Comparison of ENCODE assay signal across 11 cellular contexts in the genomic region with DNA sequence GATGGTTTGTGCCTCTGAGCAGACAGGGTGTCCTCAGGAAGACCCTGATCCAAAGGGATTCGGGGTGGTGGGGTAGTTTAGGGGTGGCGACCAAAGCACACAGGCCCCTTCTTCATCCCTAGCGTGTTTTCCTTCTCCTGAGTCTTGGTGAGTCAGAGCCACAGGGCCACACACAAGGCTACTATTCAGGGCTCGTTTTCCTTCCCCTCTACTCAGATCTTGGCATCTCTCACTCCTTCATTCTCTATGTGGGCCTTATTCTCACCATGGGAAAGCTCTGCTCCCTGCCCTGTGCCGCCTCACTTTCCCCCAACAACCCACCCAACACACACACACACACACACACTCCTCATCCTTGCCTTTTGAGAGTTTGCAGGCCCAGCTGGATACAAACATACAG. TPM values are rescaled to one million over a fixed set of nuclear protein-coding genes. Genes with fewer than 3 reads are reported as not detected.
A peak's percentile ranks its signal among the peaks of the same experiment; 100 is the strongest.
DNase-seq lines count a peak whose midpoint lies in the region; ATAC-seq, FAIRE-seq and TF ChIP-seq lines count a peak whose summit lies in the region.
"Had no signal": no experiment of that assay in that cellular context is flagged by ENCODE, and none has a peak within 500 bp of the region (broad histone marks: within the 10 kb centered on the region; RNA-seq: fewer than 3 reads in every experiment).

No MANE protein-coding gene starts in this region.

- intact Hi-C loops in heart left ventricle (cut with DNase I) = loop anchor here in 2 of 10 donors (10.0 kb wide), 1 partner anchor 240 kb away; a partner anchor contains a TSS
- intact Hi-C loops in Right ventricle myocardium superior (cut with DNase I) = no loop called here
- intact Hi-C loops in endothelial cell of umbilical vein (cut with micrococcal nuclease) = no loop called here

- TF ChIP-seq CTCF in heart left ventricle (IDR thresholded peaks at IDR 0.05) (no peak), endothelial cell of umbilical vein (IDR thresholded peaks at IDR 0.05; ENCODE audit: extremely low read depth in 1 of 2, insufficient read depth in 1 of 2, low read depth in 1 of 2, low read length in 2 of 2) (no peak)

- H3K27me3 Mint-ChIP-seq in naive B cell = peaks cover 3 to 15% (median 14%) of the 10 kb centered on the region in 3 donors

- peaks cover 0 to 2% (median 0%) of the 10 kb centered on the region in 7 donors for H3K9me3 Mint-ChIP-seq in naive B cell
- H3K9me3 Mint-ChIP-seq: activated T-cell treated with anti-CD3 and anti-CD28 coated beads, Interleukin-2, amount 50 U/mL, for 4 hours had no signal

- peak; percentile 90 for FAIRE-seq in endothelial cell of umbilical vein (lab: Jason Lieb, UNC)
- FAIRE-seq: A204.1 had no signal

- no peaks in the 10 kb centered on the region for H4K20me1 ChIP-seq in endothelial cell of umbilical vein (replicated peaks; ENCODE audit: control insufficient read depth, extremely low read depth, insufficient read depth, low read length)

- no peaks in the 10 kb centered on the region for H3K36me3 Mint-ChIP-seq in naive B cell

- ATAC-seq in heart left ventricle = no peak
- no peak for ATAC-seq in Right ventricle myocardium superior (ENCODE audit: poor library complexity)
- no peak for ATAC-seq in naive B cell (ENCODE audit: low read depth in 2 of 2)
- no peak for ATAC-seq in HG03439 (IDR thresholded peaks at IDR 0.05; ENCODE audit: unreplicated experiment)
- no peak for ATAC-seq in GM18873 (IDR thresholded peaks at IDR 0.05; ENCODE audit: low FRiP score, unreplicated experiment)

- peak overlapping the region; percentile 7 for H3K9ac ChIP-seq in endothelial cell of umbilical vein (replicated peaks; ENCODE audit: extremely low read depth, insufficient read depth, low read length)

- no peaks in the 10 kb centered on the region for H3K9me1 ChIP-seq in endothelial cell of umbilical vein (replicated peaks; ENCODE audit: control insufficient read depth, extremely low read depth, insufficient read depth, low read length)

- H3K9me3 ChIP-seq in heart left ventricle (no peaks in the 10 kb centered on the region), endothelial cell of umbilical vein (replicated peaks; ENCODE audit: control insufficient read depth, insufficient read depth, low read length) (no peaks in the 10 kb centered on the region)

- POLR2A ChIA-PET in endothelial cell of umbilical vein (lab: Charles Lee) = no interaction called here

- H3K27ac ChIP-seq in heart left ventricle (peak overlapping the region in 8 of 12 donors; percentile 60 to 77 (median 72)), endothelial cell of umbilical vein (ENCODE audit: insufficient read depth, low read depth, low read length) (peak overlapping the region; percentile 59)

- CTCF ChIA-PET in endothelial cell of umbilical vein (lab: Charles Lee) = interaction anchor here (1.0 to 7.6 kb wide), 17 partner anchors 8 to 235 kb away, joined by 3 to 89 read pairs (median 9); a partner anchor contains a TSS

- H3K79me2 ChIP-seq in endothelial cell of umbilical vein (ENCODE audit: control insufficient read depth, insufficient read depth, low read length) = no peaks in the 10 kb centered on the region

- TF ChIP-seq POLR2A in heart left ventricle (IDR thresholded peaks at IDR 0.05) = no peak
- TF ChIP-seq POLR2A in endothelial cell of umbilical vein (IDR thresholded peaks at IDR 0.05; ENCODE audit: low read depth, low read length) = no peak

- DNase-seq in heart left ventricle (no peak), Right ventricle myocardium superior (no peak), endothelial cell of umbilical vein (ENCODE audit: low read depth, low spot score) (peak; percentile 87), naive B cell (no peak), AG08396 (ENCODE audit: low spot score) (no peak)
- DNase-seq in stimulated activated CD4-positive, alpha-beta T cell treated with anti-CD3 and anti-CD28 coated beads, Interleukin-15, amount 100 ng/mL, for 24 hours = no peak
- DNase-seq: activated T-cell treated with anti-CD3 and anti-CD28 coated beads, Interleukin-2, amount 50 U/mL, for 4 hours; NCI-H146 had no signal

- dilution Hi-C loops in endothelial cell of umbilical vein (cut with MboI; ENCODE audit: extremely low pct_ligation_motif_present, low sequenced_read_pairs) = no loop called here

- peak overlapping the region in 5 of 6 donors; percentile 91 to 98 (median 94) for H3K27ac Mint-ChIP-seq in naive B cell

- 72 to 82% (median 78%) methylated on average over 5 of the region's 5 CpGs for WGBS in heart left ventricle, 4 donors

- no TSS peak for BruUV-seq in endothelial cell of umbilical vein (replicated peaks; lab: Mats Ljungman, UMichigan)

- H3K4me3 Mint-ChIP-seq in naive B cell = peak overlapping the region in 3 of 8 donors; percentile 76 to 85 (median 77)
- H3K4me3 Mint-ChIP-seq: activated T-cell treated with anti-CD3 and anti-CD28 coated beads, Interleukin-2, amount 50 U/mL, for 4 hours had no signal

- no peak overlapping the region for H2AFZ ChIP-seq in endothelial cell of umbilical vein (ENCODE audit: low read depth, low read length)

- H3K4me1 ChIP-seq in heart left ventricle (peaks cover 0 to 31% (median 14%) of the 10 kb centered on the region in 12 donors), endothelial cell of umbilical vein (ENCODE audit: control insufficient read depth, extremely low read depth, insufficient read depth, low read length) (peaks cover 28% of the 10 kb centered on the region)

- H3K27me3 ChIP-seq in heart left ventricle (no peaks in the 10 kb centered on the region), endothelial cell of umbilical vein (ENCODE audit: control insufficient read depth in 2 of 2, insufficient read depth in 2 of 2, low read length in 2 of 2) (no peaks in the 10 kb centered on the region)

- H3K4me3 ChIP-seq in heart left ventricle (no peak overlapping the region), endothelial cell of umbilical vein (replicated peaks in 1 of 3; ENCODE audit: insufficient read depth in 1 of 3, low read depth in 1 of 3, low read length in 3 of 3) (no peak overlapping the region)

- no peak overlapping the region for H3K4me2 ChIP-seq in endothelial cell of umbilical vein (ENCODE audit: insufficient read depth, low read length)

- H3K36me3 ChIP-seq in heart left ventricle (peaks cover 0 to 3% (median 0%) of the 10 kb centered on the region in 9 donors), endothelial cell of umbilical vein (ENCODE audit: control insufficient read depth in 2 of 2, extremely low read depth in 1 of 2, insufficient read depth in 2 of 2, low read length in 2 of 2) (peaks cover under 1 to 6% of the 10 kb centered on the region in 2 experiments)

- H3K4me1 Mint-ChIP-seq in naive B cell = peaks cover 36 to 48% (median 39%) of the 10 kb centered on the region in 3 donors

TF ChIP-seq in endothelial cell of umbilical vein, 7 proteins besides CTCF, POLR2A, EP300 and RAD21:
- TF ChIP-seq EZH2 (IDR thresholded peaks at IDR 0.05; ENCODE audit: borderline replicate concordance, low read depth, low read length, severe bottlenecking) = no peak
- TF ChIP-seq FOS (IDR thresholded peaks at IDR 0.05; ENCODE audit: borderline replicate concordance, insufficient read depth, low read length) = peak; percentile 42
- no peak for TF ChIP-seq JUN (IDR thresholded peaks at IDR 0.05; ENCODE audit: borderline replicate concordance, insufficient read depth, insufficient read length, low read depth)
- TF ChIP-seq, protein P1, sequence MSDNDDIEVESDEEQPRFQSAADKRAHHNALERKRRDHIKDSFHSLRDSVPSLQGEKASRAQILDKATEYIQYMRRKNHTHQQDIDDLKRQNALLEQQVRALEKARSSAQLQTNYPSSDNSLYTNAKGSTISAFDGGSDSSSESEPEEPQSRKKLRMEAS (IDR thresholded peaks at IDR 0.05; ENCODE audit: insufficient read depth, insufficient read length) = no peak
- TF ChIP-seq POLR2AphosphoS5 (IDR thresholded peaks at IDR 0.05; ENCODE audit: insufficient read depth, low read depth, low read length) = peak; percentile 55
- no peak for TF ChIP-seq MYC (IDR thresholded peaks at IDR 0.05; ENCODE audit: low read depth, low read length)
- no peak for TF ChIP-seq GATA2 (IDR thresholded peaks at IDR 0.05; ENCODE audit: insufficient read depth, insufficient read length, low read depth, low read length)

RNA-seq across cellular contexts. Expression of a gene that starts 43.6 kb away (rescaled TPM):
- 10 to 100 TPM in 1 of 9 donors, 1 to 10 TPM in 8; 1.6 to 16.2 (median 2.8) TPM for total RNA-seq in heart left ventricle
- 1 to 10 TPM in 1 of 2 donors, under 1 TPM in 1; 0.71 to 1.6 TPM for polyA plus RNA-seq in heart left ventricle
- total RNA-seq in Right ventricle myocardium superior = 1.2 TPM
- 3.6 and 4.6 TPM in 2 replicates for total RNA-seq in endothelial cell of umbilical vein
- polyA plus RNA-seq in endothelial cell of umbilical vein = 0.92 and 1.5 TPM in 2 replicates
- polyA plus RNA-seq in endothelial cell of umbilical vein (2011; cell fraction: cytosol; rRNA removed) = 0.43 and 0.61 TPM in 2 replicates
- polyA plus RNA-seq in endothelial cell of umbilical vein (2011; cell fraction: nucleus; rRNA removed) = 7.4 and 8.3 TPM in 2 replicates
- polyA plus RNA-seq in endothelial cell of umbilical vein (2012) = 1.7 and 2.0 TPM in 2 replicates
- polyA minus RNA-seq in endothelial cell of umbilical vein = 3.3 and 4.0 TPM in 2 replicates
- polyA minus RNA-seq in endothelial cell of umbilical vein (2011; cell fraction: cytosol; rRNA and poly(A)+ RNA removed) = 1.0 TPM
- polyA minus RNA-seq in endothelial cell of umbilical vein (2011; cell fraction: nucleus; rRNA and poly(A)+ RNA removed) = 7.1 and 8.2 TPM in 2 replicates
- polyA plus RNA-seq in naive B cell (ENCODE audit: low read depth in 6 of 6) = under 1 TPM in 5 of 6 donors, not detected in 1; 0.03 to 0.59 (median 0.20) TPM
